Comparison of ENCODE assay signal across 23 cellular contexts in the genomic region with DNA sequence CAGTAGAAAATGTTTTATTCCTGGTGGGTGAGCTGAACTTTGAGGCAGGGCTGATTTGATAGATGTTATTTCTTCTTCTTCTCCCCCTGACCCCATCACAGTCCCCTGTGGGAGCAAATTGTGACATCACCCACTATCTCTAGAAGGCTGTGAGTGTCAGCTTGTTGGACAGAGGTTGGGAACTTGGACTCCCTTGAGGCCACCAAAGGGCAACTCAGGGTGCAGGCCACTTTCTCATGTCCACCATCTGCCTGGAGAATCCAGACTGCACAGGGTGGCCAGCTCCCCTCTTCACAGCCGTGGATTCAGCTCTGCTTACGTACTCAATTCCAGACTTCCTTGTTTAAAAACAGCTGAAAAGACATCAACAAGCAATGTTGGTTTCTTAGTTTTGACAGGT.
"Had no signal": no experiment of that assay in that cellular context is flagged by ENCODE, and none has a peak within 500 bp of the region (broad histone marks: within the 10 kb centered on the region; RNA-seq: fewer than 3 reads in every experiment).

No MANE protein-coding gene starts in this region.

- H3K4me1 Mint-ChIP-seq: naive thymus-derived CD4-positive, alpha-beta T cell had no signal

- H3K27me3 ChIP-seq: gastrocnemius medialis, neural progenitor cell, right lobe of liver, tibial nerve, upper lobe of left lung had no signal

- H3K9me3 ChIP-seq: gastrocnemius medialis, psoas muscle, right lobe of liver, thoracic aorta, tibial nerve, upper lobe of left lung had no signal

- H3K36me3 Mint-ChIP-seq: neural progenitor cell had no signal

- H3K36me3 ChIP-seq: gastrocnemius medialis, neural progenitor cell, right lobe of liver, thoracic aorta, upper lobe of left lung had no signal

- H3K4me3 ChIP-seq: dorsolateral prefrontal cortex, gastrocnemius medialis, neural progenitor cell, psoas muscle, right lobe of liver, thoracic aorta, tibial nerve, upper lobe of left lung had no signal

- DNase-seq: caudate nucleus; cerebellar nuclear complex; cortex of kidney; dorsolateral prefrontal cortex; effector CD4-positive, alpha-beta T cell; foreskin fibroblast; gastrocnemius medialis; hippocampal formation; kidney glomerular epithelial cell; mesendoderm; midbrain; naive thymus-derived CD4-positive, alpha-beta T cell; psoas muscle; right lobe of liver; small intestine; stimulated activated CD4-positive, alpha-beta T cell treated with anti-CD3 and anti-CD28 coated beads, Interleukin-15, amount 100 ng/mL, for 24 hours; stimulated activated CD4-positive, alpha-beta T cell treated with anti-CD3 and anti-CD28 coated beads, Interleukin-2, amount 100 ng/mL, for 48 hours; stimulated activated naive CD8-positive, alpha-beta T cell treated with anti-CD3 and anti-CD28 coated beads, Interleukin-15, Interleukin-2, amounts not matched to agents 100 U/mL and 50 U/mL, for 24 hours; upper lobe of left lung had no signal

- ATAC-seq: gastrocnemius medialis; naive thymus-derived CD4-positive, alpha-beta T cell; psoas muscle; right lobe of liver; stimulated activated naive CD8-positive, alpha-beta T cell treated with anti-CD3 and anti-CD28 coated beads, Interleukin-15, Interleukin-2, amounts not matched to agents 100 U/mL and 50 U/mL, for 24 hours had no signal

- H3K4me1 ChIP-seq: gastrocnemius medialis, psoas muscle, right lobe of liver, upper lobe of left lung had no signal

- H3K4me3 Mint-ChIP-seq: naive thymus-derived CD4-positive, alpha-beta T cell; nephron; neural progenitor cell had no signal

- H3K27ac ChIP-seq: dorsolateral prefrontal cortex, gastrocnemius medialis, neural progenitor cell, psoas muscle, right lobe of liver, thoracic aorta, tibial nerve, upper lobe of left lung had no signal
